18 cellular contexts compared by ENCODE assay signal in genomic region chr6:129113637-129114036, GRCh38.
DNase-seq lines count a peak whose midpoint lies in the region; ATAC-seq and TF ChIP-seq lines count a peak whose summit lies in the region.
"Had no signal": no experiment of that assay in that cellular context is flagged by ENCODE, and none has a peak within 500 bp of the region (broad histone marks: within the 10 kb centered on the region; RNA-seq: fewer than 3 reads in every experiment).

No MANE protein-coding gene starts in this region.

- H3K36me3 ChIP-seq in heart left ventricle (no peaks in the 10 kb centered on the region), gastrocnemius medialis (no peaks in the 10 kb centered on the region)

- TF ChIP-seq POLR2A in heart left ventricle (IDR thresholded peaks at IDR 0.05) (no peak), gastrocnemius medialis (IDR thresholded peaks at IDR 0.05) (no peak)

- H3K4me1 ChIP-seq in heart left ventricle (peaks cover 0 to 88% (median 51%) of the 10 kb centered on the region in 12 donors), right cardiac atrium (ENCODE audit: control insufficient read depth, insufficient read depth, low read length) (peaks cover 2% of the 10 kb centered on the region), gastrocnemius medialis (peaks cover 8 to 34% of the 10 kb centered on the region in 2 donors)
- H3K4me1 ChIP-seq: A549, Caco-2 had no signal

- H3K27me3 ChIP-seq in heart left ventricle: no peaks in the 10 kb centered on the region
- H3K27me3 ChIP-seq in right cardiac atrium (ENCODE audit: control insufficient read depth, insufficient read depth): no peaks in the 10 kb centered on the region
- H3K27me3 ChIP-seq in gastrocnemius medialis: no peaks in the 10 kb centered on the region

- no peak for TF ChIP-seq CTCF in heart left ventricle (IDR thresholded peaks at IDR 0.05)
- no peak for TF ChIP-seq CTCF in gastrocnemius medialis (IDR thresholded peaks at IDR 0.05 in 4 of 5, conservative IDR thresholded peaks at IDR 0.05 in 1 of 5)

- H3K9me3 ChIP-seq in heart left ventricle (no peaks in the 10 kb centered on the region), right cardiac atrium (ENCODE audit: control insufficient read depth, low read length) (no peaks in the 10 kb centered on the region), gastrocnemius medialis (no peaks in the 10 kb centered on the region)
- H3K9me3 ChIP-seq: A549, Caco-2 had no signal

- in situ Hi-C loops in gastrocnemius medialis (cut with MboI; ENCODE audit: low sequenced_read_pairs in 4 of 4): no loop called here

- H3K27ac ChIP-seq in heart left ventricle (peak overlapping the region in 10 of 12 donors; percentile 6 to 62 (median 24)), right cardiac atrium (ENCODE audit: low read length) (no peak overlapping the region), gastrocnemius medialis (peak overlapping the region; percentile 17 to 45 (median 40))
- H3K27ac ChIP-seq: 22Rv1, A549, C4-2B had no signal

- DNase-seq in heart left ventricle: no peak
- no peak for DNase-seq in Right ventricle myocardium inferior (ENCODE audit: missing footprints)
- DNase-seq in right cardiac atrium: no peak
- DNase-seq in left cardiac atrium: no peak
- DNase-seq in gastrocnemius medialis: no peak
- no peak for DNase-seq in NCI-H2171 (lab: John Stamatoyannopoulos, UW)
- DNase-seq: AML-193; Caco-2; CD4-positive, alpha-beta T cell; GOT3; H7; HFFc6 had no signal

- 28 to 48% (median 40%) methylated on average over 1 of the region's 1 CpG for WGBS in heart left ventricle, 4 donors
- WGBS in right cardiac atrium: 48% methylated on average over 1 of the region's 1 CpG

- ATAC-seq in heart left ventricle (peak; percentile 49 to 72 (median 54)), Right ventricle myocardium inferior (no peak), right cardiac atrium (peak; percentile 26 to 35), left cardiac atrium (no peak), gastrocnemius medialis (no peak), HG02610 (IDR thresholded peaks at IDR 0.05; ENCODE audit: unreplicated experiment) (no peak), GM21381 (IDR thresholded peaks at IDR 0.05; ENCODE audit: unreplicated experiment) (no peak)
- ATAC-seq: A549, HCT116 had no signal

- intact Hi-C loops in heart left ventricle (cut with DNase I): no loop called here
- intact Hi-C loops in Right ventricle myocardium inferior (cut with DNase I): no loop called here
- intact Hi-C loops in right cardiac atrium (cut with DNase I): no loop called here
- intact Hi-C loops in left cardiac atrium (cut with DNase I): no loop called here
- intact Hi-C loops in gastrocnemius medialis (cut with DNase I; ENCODE audit: low total_unique reads): no loop called here

- H3K4me3 ChIP-seq in heart left ventricle: no peak overlapping the region
- H3K4me3 ChIP-seq in right cardiac atrium (ENCODE audit: low read length): no peak overlapping the region
- H3K4me3 ChIP-seq in gastrocnemius medialis: no peak overlapping the region
- H3K4me3 ChIP-seq: A549 had no signal

Comparison
In these comparisons a context has a peak if more than half of its experiments do, and no peak if none do; other contexts are left out.
1. ATAC-seq: peak in heart left ventricle (4 of 4) and right cardiac atrium (2 of 2); none in Right ventricle myocardium inferior (single experiment), left cardiac atrium (0 of 2), gastrocnemius medialis (0 of 2), HG02610 (single experiment) and GM21381 (single experiment).